In genomic region chr1:170731566-170732261, GRCh38 we compare ENCODE assay signal across 24 cellular contexts.
A peak's percentile ranks its signal among the peaks of the same experiment; 100 is the strongest.
DNase-seq lines count a peak whose midpoint lies in the region; ATAC-seq and TF ChIP-seq lines count a peak whose summit lies in the region.
"Had no signal": no experiment of that assay in that cellular context is flagged by ENCODE, and none has a peak within 500 bp of the region (broad histone marks: within the 10 kb centered on the region; RNA-seq: fewer than 3 reads in every experiment).

No MANE protein-coding gene starts in this region.

- no peak overlapping the region for H2AK5ac ChIP-seq in mesenchymal stem cell (ENCODE audit: low read length, severe bottlenecking)
- no peak overlapping the region for H2AK5ac ChIP-seq in trophoblast cell (ENCODE audit: low read length)

- POLR2A ChIA-PET in SK-N-SH (lab: Yijun Ruan, JAX) = no interaction called here

- H3K18ac ChIP-seq in mesenchymal stem cell (ENCODE audit: low read depth in 1 of 2, low read length in 2 of 2) = no peak overlapping the region
- H3K18ac ChIP-seq in trophoblast cell (ENCODE audit: low read length) = no peak overlapping the region

- H4K91ac ChIP-seq in mesenchymal stem cell (ENCODE audit: low read length) = no peak overlapping the region
- H4K91ac ChIP-seq in trophoblast cell (ENCODE audit: low read depth, low read length) = no peak overlapping the region

- peaks cover 93% of the 10 kb centered on the region for H3F3A ChIP-seq in SK-N-SH (replicated peaks; ENCODE audit: insufficient read depth)

- no peak overlapping the region for H3K4me3 Mint-ChIP-seq in natural killer cell
- H3K4me3 Mint-ChIP-seq: activated CD4-positive, alpha-beta memory T cell treated with anti-CD3 and anti-CD28 coated beads, Interleukin-2, amount 10 ng/mL, durations not matched to agents 7 days and 5 days; T-helper 2 cell treated with Interferon-gamma antibody and Interleukin-4, amounts not matched to agents 5 μg/mL and 100 μg/mL, for 36 hours had no signal

- H3K9ac ChIP-seq in SK-N-SH (peak overlapping the region; percentile 37; the same call in 1 of the 2 replicates), mesenchymal stem cell (ENCODE audit: low read length) (peak overlapping the region; percentile 27), trophoblast cell (ENCODE audit: low read length) (no peak overlapping the region)

- TF ChIP-seq RAD21 in SK-N-SH (IDR thresholded peaks at IDR 0.05; ENCODE audit: low read length) = no peak

- H2BK12ac ChIP-seq in mesenchymal stem cell (ENCODE audit: low read length in 2 of 2) = no peak overlapping the region
- no peak overlapping the region for H2BK12ac ChIP-seq in trophoblast cell (ENCODE audit: low read length)

- H2BK120ac ChIP-seq in mesenchymal stem cell (ENCODE audit: low read depth, low read length) = no peak overlapping the region
- no peak overlapping the region for H2BK120ac ChIP-seq in trophoblast cell (ENCODE audit: insufficient read depth, low read length, poor library complexity)

- no peak overlapping the region for H4K8ac ChIP-seq in mesenchymal stem cell (ENCODE audit: low read length)
- no peak overlapping the region for H4K8ac ChIP-seq in trophoblast cell (ENCODE audit: low read depth, low read length)

- H3K27ac ChIP-seq in left ventricle myocardium inferior (replicated peaks) (peak overlapping the region; percentile 77), SK-N-SH (ENCODE audit: low read depth in 2 of 2, low read length in 1 of 2) (peak overlapping the region; percentile 79 to 91), mesenchymal stem cell (ENCODE audit: low read length, poor library complexity, severe bottlenecking) (no peak overlapping the region), trophoblast cell (ENCODE audit: low read depth, low read length) (no peak overlapping the region)
- H3K27ac ChIP-seq: A549, colonic mucosa had no signal

- no peaks in the 10 kb centered on the region for H3K4me1 Mint-ChIP-seq in natural killer cell
- H3K4me1 Mint-ChIP-seq: activated CD4-positive, alpha-beta memory T cell treated with anti-CD3 and anti-CD28 coated beads, Interleukin-2, amount 10 ng/mL, durations not matched to agents 7 days and 5 days had no signal

- no peaks in the 10 kb centered on the region for H3K9me2 ChIP-seq in SK-N-SH

- H4K12ac ChIP-seq in trophoblast cell (ENCODE audit: low read depth, low read length) = no peak overlapping the region

- CTCF ChIA-PET in SK-N-SH (lab: Yijun Ruan, JAX) = interaction anchor here (1.3 kb wide), 1 partner anchor 42 kb away, joined by 6 read pairs; no protein-coding TSS in a partner anchor

- H3K79me2 ChIP-seq in SK-N-SH (ENCODE audit: insufficient read depth) (peaks cover 74% of the 10 kb centered on the region), trophoblast cell (ENCODE audit: control insufficient read depth, insufficient read depth, low read length, poor library complexity) (no peaks in the 10 kb centered on the region)

- no peaks in the 10 kb centered on the region for H3K9me3 Mint-ChIP-seq in natural killer cell
- H3K9me3 Mint-ChIP-seq: activated CD4-positive, alpha-beta memory T cell treated with anti-CD3 and anti-CD28 coated beads, Interleukin-2, amount 10 ng/mL, durations not matched to agents 7 days and 5 days; activated naive CD4-positive, alpha-beta T cell treated with anti-CD3 and anti-CD28 coated beads, Interleukin-2, amount 50 U/mL, for 72 hours; activated T-helper 2 cell treated with anti-CD3 and anti-CD28 coated beads, Interferon-gamma antibody, Interleukin-2, Interleukin-4, amounts not matched to agents 10 μg/mL and 5 μg/mL and 100 μg/mL, durations not matched to agents 14 hours and 24 hours and 36 hours; T-helper 2 cell treated with Interferon-gamma antibody and Interleukin-4, amounts not matched to agents 5 μg/mL and 100 μg/mL, for 36 hours had no signal

- H2BK15ac ChIP-seq in mesenchymal stem cell (ENCODE audit: low read depth, poor library complexity, severe bottlenecking) = no peak overlapping the region

- H3K9me3 ChIP-seq in left ventricle myocardium inferior (replicated peaks) (no peaks in the 10 kb centered on the region), SK-N-SH (no peaks in the 10 kb centered on the region), mesenchymal stem cell (ENCODE audit: control insufficient read depth, low read length) (no peaks in the 10 kb centered on the region), trophoblast cell (ENCODE audit: insufficient read depth, low read depth, low read length) (peaks cover 2% of the 10 kb centered on the region)
- H3K9me3 ChIP-seq: A549, BE2C, colonic mucosa had no signal

- H3K23ac ChIP-seq in mesenchymal stem cell (ENCODE audit: low read length in 2 of 2) (no peak overlapping the region), trophoblast cell (ENCODE audit: low read length) (no peak overlapping the region)

- DNase-seq in left ventricle myocardium inferior = no peak
- no peak for DNase-seq in left cardiac atrium
- no peak for DNase-seq in SK-N-SH
- DNase-seq in mesenchymal stem cell = no peak
- no peak for DNase-seq in amniotic stem cell (lab: John Stamatoyannopoulos, UW)
- no peak for DNase-seq in activated gamma-delta T cell (lab: John Stamatoyannopoulos, UW)
- DNase-seq in trophoblast cell = no peak
- no peak for DNase-seq in natural killer cell
- DNase-seq: activated CD4-positive, alpha-beta memory T cell treated with anti-CD3 and anti-CD28 coated beads, Interleukin-2, amount 10 ng/mL, durations not matched to agents 7 days and 5 days; BE2C; colonic mucosa; DMS79 treated with DMSO at 0.1 percent for 48 hours; effector CD4-positive, alpha-beta T cell; GF-D8; NCI-H1417; NCI-H2081; SHP77; stimulated activated naive CD4-positive, alpha-beta T cell treated with Interleukin-2 at 50 U/mL for 16 hours had no signal

- H3K4me3 ChIP-seq in left ventricle myocardium inferior (no peak overlapping the region), SK-N-SH (ENCODE audit: low read depth in 2 of 2, low read length in 1 of 2) (no peak overlapping the region), mesenchymal stem cell (ENCODE audit: insufficient read depth in 1 of 2, low read depth in 1 of 2, low read length in 2 of 2) (no peak overlapping the region), trophoblast cell (ENCODE audit: low read depth, low read length) (no peak overlapping the region)
- H3K4me3 ChIP-seq: A549, colonic mucosa, skin epidermis had no signal

- peaks cover 2% of the 10 kb centered on the region for H3K36me3 ChIP-seq in left ventricle myocardium inferior
- peaks cover 76 to 96% of the 10 kb centered on the region in 2 experiments for H3K36me3 ChIP-seq in SK-N-SH (replicated peaks in 1 of 2; ENCODE audit: control insufficient read depth in 1 of 2, insufficient read depth in 2 of 2, low read length in 1 of 2)
- H3K36me3 ChIP-seq in mesenchymal stem cell (ENCODE audit: control insufficient read depth in 1 of 2, insufficient read depth in 2 of 2, low read depth in 1 of 2, low read length in 2 of 2) = peaks cover 0 to 100% of the 10 kb centered on the region in 2 experiments
- no peaks in the 10 kb centered on the region for H3K36me3 ChIP-seq in trophoblast cell (ENCODE audit: control insufficient read depth in 1 of 2, insufficient read depth in 2 of 2, low read length in 2 of 2)
- H3K36me3 ChIP-seq: BE2C, colonic mucosa had no signal

- H2BK5ac ChIP-seq in mesenchymal stem cell (ENCODE audit: low read depth, low read length, poor library complexity, severe bottlenecking) (no peak overlapping the region), trophoblast cell (ENCODE audit: low read depth, low read length, poor library complexity) (no peak overlapping the region)

- no peak overlapping the region for H3K27ac Mint-ChIP-seq in natural killer cell
- H3K27ac Mint-ChIP-seq: activated CD4-positive, alpha-beta memory T cell treated with anti-CD3 and anti-CD28 coated beads, Interleukin-2, amount 10 ng/mL, durations not matched to agents 7 days and 5 days; activated naive CD4-positive, alpha-beta T cell treated with anti-CD3 and anti-CD28 coated beads, Interleukin-2, amount 50 U/mL, for 72 hours; activated T-helper 2 cell treated with anti-CD3 and anti-CD28 coated beads, Interferon-gamma antibody, Interleukin-2, Interleukin-4, amounts not matched to agents 10 μg/mL and 5 μg/mL and 100 μg/mL, durations not matched to agents 14 hours and 24 hours and 36 hours; T-helper 2 cell treated with Interferon-gamma antibody and Interleukin-4, amounts not matched to agents 5 μg/mL and 100 μg/mL, for 36 hours had no signal

- intact Hi-C loops in left ventricle myocardium inferior (cut with micrococcal nuclease) (no loop called here), left cardiac atrium (cut with DNase I) (loop anchor here in 1 of 2 donors (5.0 kb wide), 1 partner anchor 34 kb away; no protein-coding TSS in a partner anchor), natural killer cell (cut with micrococcal nuclease) (no loop called here)

- H3K4me2 ChIP-seq in SK-N-SH = peak overlapping the region; percentile 7; the same call in 1 of the 2 replicates
- H3K4me2 ChIP-seq in mesenchymal stem cell (ENCODE audit: low read length, poor library complexity, severe bottlenecking) = no peak overlapping the region
- H3K4me2 ChIP-seq in trophoblast cell (ENCODE audit: low read length) = no peak overlapping the region
- H3K4me2 ChIP-seq: A549 had no signal

- H3K4ac ChIP-seq in mesenchymal stem cell (ENCODE audit: low read depth in 1 of 2, low read length in 2 of 2) (no peak overlapping the region), trophoblast cell (ENCODE audit: low read depth, low read length) (no peak overlapping the region)

- TF ChIP-seq CTCF in left ventricle myocardium inferior (IDR thresholded peaks at IDR 0.05; ENCODE audit: borderline replicate concordance) = no peak
- TF ChIP-seq CTCF in SK-N-SH (IDR thresholded peaks at IDR 0.05) = no peak
- no peak for TF ChIP-seq CTCF in natural killer cell (IDR thresholded peaks at IDR 0.05)

- H3K14ac ChIP-seq in mesenchymal stem cell (ENCODE audit: low read length in 2 of 2) = no peak overlapping the region
- no peak overlapping the region for H3K14ac ChIP-seq in trophoblast cell (ENCODE audit: low read length)

- H3K27me3 Mint-ChIP-seq in natural killer cell (ENCODE audit: low read depth in 2 of 2) = peaks cover 6 to 7% of the 10 kb centered on the region in 2 donors

- H3K4me1 ChIP-seq in left ventricle myocardium inferior = peaks cover 67% of the 10 kb centered on the region
- peaks cover 43 to 47% of the 10 kb centered on the region in 2 experiments for H3K4me1 ChIP-seq in SK-N-SH (ENCODE audit: control insufficient read depth in 1 of 2, insufficient read depth in 2 of 2, low read depth in 1 of 2, low read length in 1 of 2)
- peaks cover 2% of the 10 kb centered on the region for H3K4me1 ChIP-seq in mesenchymal stem cell (ENCODE audit: control insufficient read depth, insufficient read depth, low read depth, low read length)
- H3K4me1 ChIP-seq in trophoblast cell (ENCODE audit: control insufficient read depth in 1 of 2, insufficient read depth in 2 of 2, low read length in 2 of 2) = no peaks in the 10 kb centered on the region
- H3K4me1 ChIP-seq: A549, BE2C, colonic mucosa had no signal

- 46% methylated on average over 4 of the region's 4 CpGs for WGBS in SK-N-SH (ENCODE audit: low lambda C conversion rate)
- WGBS in mesenchymal stem cell = 67% methylated on average over 2 of the region's 4 CpGs
- no CpG with 5 or more reads among the region's 4 CpGs for WGBS in trophoblast cell (ENCODE audit: extremely low coverage, insufficient coverage, insufficient read length)

- H4K20me1 ChIP-seq in SK-N-SH (ENCODE audit: insufficient read depth) = no peaks in the 10 kb centered on the region

- ATAC-seq in left cardiac atrium (no peak), natural killer cell (no peak)
- ATAC-seq: A549; activated naive CD4-positive, alpha-beta T cell treated with anti-CD3 and anti-CD28 coated beads, Interleukin-2, amount 50 U/mL, for 72 hours; Panc1 had no signal

- no peaks in the 10 kb centered on the region for H3K79me1 ChIP-seq in mesenchymal stem cell (replicated peaks; ENCODE audit: low read length, poor library complexity, severe bottlenecking)
- no peaks in the 10 kb centered on the region for H3K79me1 ChIP-seq in trophoblast cell (ENCODE audit: low read length)

- H2AFZ ChIP-seq in SK-N-SH (ENCODE audit: low read depth) (no peak overlapping the region), mesenchymal stem cell (ENCODE audit: low read depth, low read length) (no peak overlapping the region), trophoblast cell (ENCODE audit: insufficient read depth, low read length, poor library complexity) (no peak overlapping the region)

- TF ChIP-seq EP300 in SK-N-SH (IDR thresholded peaks at IDR 0.05; ENCODE audit: borderline replicate concordance in 1 of 2, low read depth in 1 of 2, low read length in 1 of 2) = 0 out of 4 replicates have a peak, but pooled peaks of 1 of the 2 experiments have one; percentile 25

- H3K36me3 Mint-ChIP-seq in natural killer cell = no peaks in the 10 kb centered on the region
- H3K36me3 Mint-ChIP-seq: activated naive CD4-positive, alpha-beta T cell treated with anti-CD3 and anti-CD28 coated beads, Interleukin-2, amount 50 U/mL, for 72 hours had no signal

- H3K27me3 ChIP-seq in left ventricle myocardium inferior (ENCODE audit: low read depth) (no peaks in the 10 kb centered on the region), SK-N-SH (ENCODE audit: insufficient read depth) (no peaks in the 10 kb centered on the region), mesenchymal stem cell (ENCODE audit: control insufficient read depth in 1 of 2, insufficient read depth in 1 of 2, low read length in 2 of 2) (no peaks in the 10 kb centered on the region), trophoblast cell (ENCODE audit: insufficient read depth, low read length) (no peaks in the 10 kb centered on the region)
- H3K27me3 ChIP-seq: BE2C, colonic mucosa had no signal

Comparison
In these comparisons a context has a peak if more than half of its experiments do, and no peak if none do; other contexts are left out.
1. H3K27ac ChIP-seq: peak in left ventricle myocardium inferior (single experiment) and SK-N-SH (2 of 2); none in mesenchymal stem cell (single experiment) and trophoblast cell (single experiment).